Comparison of ENCODE assay signal across 19 cellular contexts in the genomic region with DNA sequence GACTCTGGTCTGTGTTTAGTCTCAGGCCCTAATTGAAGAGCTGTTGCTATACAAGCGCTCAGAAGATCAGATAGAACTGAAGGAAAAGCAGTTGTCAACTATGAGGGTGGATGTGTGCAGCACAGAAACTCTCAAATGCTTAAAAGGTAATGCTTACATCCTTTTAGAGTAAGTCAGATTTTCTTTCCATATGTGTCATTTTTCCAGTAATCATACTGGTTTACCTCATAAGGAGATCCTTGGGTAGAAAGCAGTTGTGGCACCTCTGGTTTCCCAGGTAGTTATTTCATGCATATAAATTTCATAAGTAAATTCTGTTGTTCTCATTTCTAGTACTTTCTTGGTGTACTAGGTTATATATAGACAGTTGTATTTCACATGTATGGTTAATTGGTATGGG. TPM values are rescaled to one million over a fixed set of nuclear protein-coding genes. Genes with fewer than 3 reads are reported as not detected.
DNase-seq lines count a peak whose midpoint lies in the region; ATAC-seq, FAIRE-seq and TF ChIP-seq lines count a peak whose summit lies in the region.
"Had no signal": no experiment of that assay in that cellular context is flagged by ENCODE, and none has a peak within 500 bp of the region (broad histone marks: within the 10 kb centered on the region; RNA-seq: fewer than 3 reads in every experiment).

No MANE protein-coding gene starts in this region.

- H3K27me3 ChIP-seq in astrocyte (ENCODE audit: insufficient read depth, low read length), result no peaks in the 10 kb centered on the region
- H3K27me3 ChIP-seq: BLaER1 had no signal

- FAIRE-seq in D721Med (lab: Jason Lieb, UNC) (peak; percentile 86), astrocyte (lab: Jason Lieb, UNC) (peak; percentile 62)
- FAIRE-seq: HTR-8/SVneo had no signal

- peaks cover 3% of the 10 kb centered on the region for H4K20me1 ChIP-seq in astrocyte (ENCODE audit: insufficient read depth, low read length)

- no peaks in the 10 kb centered on the region for H3K9me3 ChIP-seq in astrocyte (ENCODE audit: insufficient read depth, low read depth, low read length)
- H3K9me3 ChIP-seq: BLaER1 had no signal

- peaks cover 23% of the 10 kb centered on the region for H3K36me3 ChIP-seq in astrocyte (ENCODE audit: insufficient read depth, low read length)

- POLR2A ChIA-PET in activated CD4-positive, alpha-beta T cell treated with anti-CD3 and anti-CD28 coated beads for 36 hours (lab: Charles Lee), result interaction anchor here (1.0 kb wide), 1 partner anchor 81 kb away, joined by 3 read pairs; no protein-coding TSS in a partner anchor

- peak; percentile 23 for DNase-seq in activated CD4-positive, alpha-beta T cell treated with anti-CD3 and anti-CD28 coated beads for 36 hours
- DNase-seq in activated CD4-positive, alpha-beta T cell treated with anti-CD3 and anti-CD28 coated beads, Interleukin-2, amount 50 U/mL, for 4 hours, result no peak
- DNase-seq in D721Med (ENCODE audit: insufficient read length, low spot score), result no peak
- DNase-seq in astrocyte (ENCODE audit: low read depth), result no peak
- DNase-seq in medulla oblongata (ENCODE audit: extremely low spot score), result no peak
- no peak for DNase-seq in NCI-H446 (lab: John Stamatoyannopoulos, UW)
- DNase-seq in HK-2 (ENCODE audit: unreplicated experiment), result no peak
- DNase-seq: CD8-positive, alpha-beta T cell; DMS79; H9; NCI-H187; NCI-H748 treated with DMSO at 0.1 percent for 48 hours; OCI-M1; RPMI8226 had no signal

- no peak overlapping the region for H3K4me3 Mint-ChIP-seq in activated CD4-positive, alpha-beta T cell treated with anti-CD3 and anti-CD28 coated beads for 36 hours
- no peak overlapping the region for H3K4me3 Mint-ChIP-seq in T-helper 1 cell treated with Interleukin-12 subunit alpha and Interleukin-12 subunit beta and Interleukin-4 antibody, amounts not matched to agents 30 μg/mL and 1 μg/mL, for 36 hours
- H3K4me3 Mint-ChIP-seq in astrocyte (ENCODE audit: unreplicated experiment), result no peak overlapping the region
- H3K4me3 Mint-ChIP-seq: CD8-positive, alpha-beta T cell; H9; IgD-negative memory B cell had no signal

- CTCF ChIA-PET in activated CD4-positive, alpha-beta T cell treated with anti-CD3 and anti-CD28 coated beads for 36 hours (lab: Charles Lee), result interaction anchor here (0.7 to 2.7 kb wide), 5 partner anchors 10 to 188 kb away, joined by 3 to 7 read pairs (median 3); no protein-coding TSS in a partner anchor

- H3K9ac ChIP-seq in astrocyte (ENCODE audit: low read length), result no peak overlapping the region
- H3K9ac ChIP-seq: BLaER1 had no signal

- H3K27me3 Mint-ChIP-seq in activated CD4-positive, alpha-beta T cell treated with anti-CD3 and anti-CD28 coated beads for 36 hours, result no peaks in the 10 kb centered on the region
- no peaks in the 10 kb centered on the region for H3K27me3 Mint-ChIP-seq in T-helper 1 cell treated with Interleukin-12 subunit alpha and Interleukin-12 subunit beta and Interleukin-4 antibody, amounts not matched to agents 30 μg/mL and 1 μg/mL, for 36 hours (ENCODE audit: low read depth)
- H3K27me3 Mint-ChIP-seq in astrocyte (ENCODE audit: low read depth, unreplicated experiment), result no peaks in the 10 kb centered on the region
- H3K27me3 Mint-ChIP-seq: IgD-negative memory B cell had no signal

- no peak overlapping the region for H2AFZ ChIP-seq in astrocyte (ENCODE audit: low read depth, low read length)

- no peak overlapping the region for H3K4me3 ChIP-seq in astrocyte (ENCODE audit: insufficient read depth, low read depth, low read length)
- H3K4me3 ChIP-seq: BLaER1 had no signal

- H3K9me3 Mint-ChIP-seq in activated CD4-positive, alpha-beta T cell treated with anti-CD3 and anti-CD28 coated beads for 36 hours (ENCODE audit: low read depth), result no peaks in the 10 kb centered on the region
- H3K9me3 Mint-ChIP-seq in T-helper 1 cell treated with Interleukin-12 subunit alpha and Interleukin-12 subunit beta and Interleukin-4 antibody, amounts not matched to agents 30 μg/mL and 1 μg/mL, for 36 hours, result no peaks in the 10 kb centered on the region
- H3K9me3 Mint-ChIP-seq in astrocyte (ENCODE audit: unreplicated experiment), result no peaks in the 10 kb centered on the region
- H3K9me3 Mint-ChIP-seq: CD8-positive, alpha-beta T cell; H9; IgD-negative memory B cell had no signal

- H3K4me1 Mint-ChIP-seq in activated CD4-positive, alpha-beta T cell treated with anti-CD3 and anti-CD28 coated beads for 36 hours, result peaks cover 8% of the 10 kb centered on the region
- H3K4me1 Mint-ChIP-seq in T-helper 1 cell treated with Interleukin-12 subunit alpha and Interleukin-12 subunit beta and Interleukin-4 antibody, amounts not matched to agents 30 μg/mL and 1 μg/mL, for 36 hours (ENCODE audit: low read depth), result peaks cover 7% of the 10 kb centered on the region
- no peaks in the 10 kb centered on the region for H3K4me1 Mint-ChIP-seq in astrocyte (ENCODE audit: low read depth, unreplicated experiment)
- H3K4me1 Mint-ChIP-seq: H9 had no signal

- H3K4me1 ChIP-seq in astrocyte (ENCODE audit: insufficient read depth, low read length), result no peaks in the 10 kb centered on the region
- H3K4me1 ChIP-seq: BLaER1 had no signal

- H3K27ac ChIP-seq in astrocyte (ENCODE audit: low read depth, low read length), result no peak overlapping the region
- H3K27ac ChIP-seq: BLaER1, HL-60 had no signal

- peaks cover 26% of the 10 kb centered on the region for H3K36me3 Mint-ChIP-seq in activated CD4-positive, alpha-beta T cell treated with anti-CD3 and anti-CD28 coated beads for 36 hours (ENCODE audit: low read depth)
- peaks cover 17% of the 10 kb centered on the region for H3K36me3 Mint-ChIP-seq in T-helper 1 cell treated with Interleukin-12 subunit alpha and Interleukin-12 subunit beta and Interleukin-4 antibody, amounts not matched to agents 30 μg/mL and 1 μg/mL, for 36 hours (ENCODE audit: low read depth)
- H3K36me3 Mint-ChIP-seq in astrocyte (ENCODE audit: low read depth, unreplicated experiment), result peaks cover 16% of the 10 kb centered on the region

- ATAC-seq in activated CD4-positive, alpha-beta T cell treated with anti-CD3 and anti-CD28 coated beads for 36 hours, result peak; percentile 86
- ATAC-seq: CD8-positive, alpha-beta T cell had no signal

- intact Hi-C loops in activated CD4-positive, alpha-beta T cell treated with anti-CD3 and anti-CD28 coated beads for 36 hours (cut with DNase I, micrococcal nuclease), result loop anchor here in 1 of 2 experiments (5.0 kb wide), 1 partner anchor 77 kb away; no protein-coding TSS in a partner anchor

- H3K79me2 ChIP-seq in astrocyte (ENCODE audit: insufficient read depth, low read length), result no peaks in the 10 kb centered on the region

- peak overlapping the region; percentile 56 for H3K27ac Mint-ChIP-seq in activated CD4-positive, alpha-beta T cell treated with anti-CD3 and anti-CD28 coated beads for 36 hours
- peak overlapping the region; percentile 64 for H3K27ac Mint-ChIP-seq in T-helper 1 cell treated with Interleukin-12 subunit alpha and Interleukin-12 subunit beta and Interleukin-4 antibody, amounts not matched to agents 30 μg/mL and 1 μg/mL, for 36 hours
- no peak overlapping the region for H3K27ac Mint-ChIP-seq in astrocyte (ENCODE audit: unreplicated experiment)
- H3K27ac Mint-ChIP-seq: CD8-positive, alpha-beta T cell; H9; IgD-negative memory B cell had no signal

- no peak overlapping the region for H3K4me2 ChIP-seq in astrocyte (ENCODE audit: low read length)
- H3K4me2 ChIP-seq: BLaER1 had no signal

- TF ChIP-seq CTCF in D721Med (IDR thresholded peaks at IDR 0.05; ENCODE audit: insufficient read depth, missing control alignments), result no peak
- TF ChIP-seq CTCF in astrocyte (IDR thresholded peaks at IDR 0.05; ENCODE audit: insufficient read depth, low read depth, low read length), result no peak

RNA-seq across cellular contexts. Expression of a gene that starts 43.0 kb away (rescaled TPM):
- 10 to 100 TPM; 43.8 to 58.6 TPM for total RNA-seq in activated CD4-positive, alpha-beta T cell treated with anti-CD3 and anti-CD28 coated beads for 36 hours
- 15.5 and 15.7 TPM in 2 replicates for total RNA-seq in astrocyte
